Comparison of ENCODE assay signal across 8 cellular contexts in the genomic region with DNA sequence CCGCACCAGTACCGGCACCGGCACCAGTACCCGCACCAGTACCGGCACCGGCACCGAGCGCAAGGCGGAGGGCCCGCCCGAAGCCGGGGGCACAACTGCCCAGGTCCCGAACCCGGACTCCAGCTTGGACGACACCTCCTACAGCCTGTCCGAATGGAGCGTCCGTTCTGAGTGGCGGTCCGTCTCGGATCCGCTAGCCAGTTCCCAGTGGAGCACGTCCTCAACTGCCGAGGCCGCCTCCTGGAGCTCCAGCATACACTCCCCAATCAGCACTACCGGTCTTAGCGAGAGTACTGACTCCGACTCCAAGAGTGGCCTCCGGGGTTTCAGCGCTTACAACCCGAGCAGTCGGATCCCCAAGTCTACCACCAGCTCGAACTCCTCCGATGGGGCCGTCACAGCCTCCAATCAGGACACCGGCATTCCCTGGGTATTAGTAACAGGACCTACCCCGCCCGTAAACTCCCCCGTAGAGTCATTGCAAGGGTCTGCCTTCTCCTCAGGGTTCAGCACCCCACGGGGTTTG. TPM values are rescaled to one million over a fixed set of nuclear protein-coding genes. Genes with fewer than 3 reads are reported as not detected.
DNase-seq lines count a peak whose midpoint lies in the region; ATAC-seq and TF ChIP-seq lines count a peak whose summit lies in the region.

No MANE protein-coding gene starts in this region.

- POLR2A ChIA-PET in naive thymus-derived CD8-positive, alpha-beta T cell (lab: Charles Lee), result no interaction called here

- H3K9me3 Mint-ChIP-seq in activated T-helper 2 cell treated with anti-CD3 and anti-CD28 coated beads, Interferon-gamma antibody, Interleukin-2, Interleukin-4, amounts not matched to agents 10 μg/mL and 5 μg/mL and 100 μg/mL, durations not matched to agents 14 hours and 24 hours and 36 hours, result no peaks in the 10 kb centered on the region
- no peaks in the 10 kb centered on the region for H3K9me3 Mint-ChIP-seq in naive thymus-derived CD8-positive, alpha-beta T cell
- H3K9me3 Mint-ChIP-seq in type B pancreatic cell, result no peaks in the 10 kb centered on the region

- TF ChIP-seq CTCF in fibroblast of pulmonary artery (IDR thresholded peaks at IDR 0.05; ENCODE audit: low read length, missing control alignments) (no peak), type B pancreatic cell (conservative IDR thresholded peaks at IDR 0.05) (peak; percentile 3)

- H3K4me3 Mint-ChIP-seq in activated T-helper 2 cell treated with anti-CD3 and anti-CD28 coated beads, Interferon-gamma antibody, Interleukin-2, Interleukin-4, amounts not matched to agents 10 μg/mL and 5 μg/mL and 100 μg/mL, durations not matched to agents 14 hours and 24 hours and 36 hours (ENCODE audit: low read depth), result peak overlapping the region; percentile 97
- peak overlapping the region; percentile 85 to 96 (median 91) for H3K4me3 Mint-ChIP-seq in naive thymus-derived CD8-positive, alpha-beta T cell
- H3K4me3 Mint-ChIP-seq in type B pancreatic cell, result peak overlapping the region; percentile 93

- peaks cover 17% of the 10 kb centered on the region for H3K4me1 Mint-ChIP-seq in activated T-helper 2 cell treated with anti-CD3 and anti-CD28 coated beads, Interferon-gamma antibody, Interleukin-2, Interleukin-4, amounts not matched to agents 10 μg/mL and 5 μg/mL and 100 μg/mL, durations not matched to agents 14 hours and 24 hours and 36 hours (ENCODE audit: low read depth)
- H3K4me1 Mint-ChIP-seq in naive thymus-derived CD8-positive, alpha-beta T cell, result peaks cover 3 to 10% (median 7%) of the 10 kb centered on the region in 4 donors
- no peaks in the 10 kb centered on the region for H3K4me1 Mint-ChIP-seq in type B pancreatic cell (ENCODE audit: unreplicated experiment)

- peak; percentile 24 to 48 for ATAC-seq in naive thymus-derived CD8-positive, alpha-beta T cell
- no peak for ATAC-seq in GM18870 (IDR thresholded peaks at IDR 0.05; ENCODE audit: unreplicated experiment)

- intact Hi-C loops in activated T-helper 2 cell treated with anti-CD3 and anti-CD28 coated beads, Interferon-gamma antibody, Interleukin-2, Interleukin-4, amounts not matched to agents 10 μg/mL and 5 μg/mL and 100 μg/mL, durations not matched to agents 14 hours and 24 hours and 36 hours (cut with micrococcal nuclease), result loop anchor here (5.0 to 10.0 kb wide), 4 partner anchors 72 to 1220 kb away; partner anchors contain the start of gene KDM6A

- H3K36me3 Mint-ChIP-seq in activated T-helper 2 cell treated with anti-CD3 and anti-CD28 coated beads, Interferon-gamma antibody, Interleukin-2, Interleukin-4, amounts not matched to agents 10 μg/mL and 5 μg/mL and 100 μg/mL, durations not matched to agents 14 hours and 24 hours and 36 hours (ENCODE audit: low read depth), result peaks cover 19% of the 10 kb centered on the region
- H3K36me3 Mint-ChIP-seq in naive thymus-derived CD8-positive, alpha-beta T cell, result no peaks in the 10 kb centered on the region
- H3K36me3 Mint-ChIP-seq in type B pancreatic cell, result no peaks in the 10 kb centered on the region

- H3K4me3 ChIP-seq in fibroblast of pulmonary artery (replicated peaks; ENCODE audit: low read depth, low read length), result peak overlapping the region; percentile 75

- H3K27ac Mint-ChIP-seq in activated T-helper 2 cell treated with anti-CD3 and anti-CD28 coated beads, Interferon-gamma antibody, Interleukin-2, Interleukin-4, amounts not matched to agents 10 μg/mL and 5 μg/mL and 100 μg/mL, durations not matched to agents 14 hours and 24 hours and 36 hours, result peak overlapping the region; percentile 87
- peak overlapping the region; percentile 36 to 98 (median 80) for H3K27ac Mint-ChIP-seq in naive thymus-derived CD8-positive, alpha-beta T cell
- peak overlapping the region; percentile 81 for H3K27ac Mint-ChIP-seq in type B pancreatic cell

- H3K27me3 Mint-ChIP-seq in activated T-helper 2 cell treated with anti-CD3 and anti-CD28 coated beads, Interferon-gamma antibody, Interleukin-2, Interleukin-4, amounts not matched to agents 10 μg/mL and 5 μg/mL and 100 μg/mL, durations not matched to agents 14 hours and 24 hours and 36 hours (ENCODE audit: low read depth), result no peaks in the 10 kb centered on the region
- no peaks in the 10 kb centered on the region for H3K27me3 Mint-ChIP-seq in naive thymus-derived CD8-positive, alpha-beta T cell
- no peaks in the 10 kb centered on the region for H3K27me3 Mint-ChIP-seq in type B pancreatic cell

- peak; percentile 18 for DNase-seq in NCI-H1105 treated with DMSO at 0.1 percent for 48 hours (lab: John Stamatoyannopoulos, UW)
- DNase-seq in NCI-H1105 (lab: John Stamatoyannopoulos, UW), result no peak
- peak; percentile 70 for DNase-seq in M059J (ENCODE audit: low read depth)
- DNase-seq in activated T-helper 2 cell treated with anti-CD3 and anti-CD28 coated beads, Interferon-gamma antibody, Interleukin-2, Interleukin-4, amounts not matched to agents 10 μg/mL and 5 μg/mL and 100 μg/mL, durations not matched to agents 14 hours and 24 hours and 36 hours (ENCODE audit: low spot score), result peak; percentile 21
- peak; percentile 56 for DNase-seq in fibroblast of pulmonary artery (ENCODE audit: low read depth)
- peak in 7 of 10 donors; percentile 1 to 63 (median 28) for DNase-seq in naive thymus-derived CD8-positive, alpha-beta T cell
- no peak for DNase-seq in type B pancreatic cell (ENCODE audit: extremely low spot score, unreplicated experiment)

RNA-seq across cellular contexts. Expression of gene MAOA, which starts 0.9 kb away (rescaled TPM):
- total RNA-seq in M059J (2014; rRNA removed; shearing (Covaris generic)), result 9.4 and 11.4 TPM in 2 replicates
- total RNA-seq in activated T-helper 2 cell treated with anti-CD3 and anti-CD28 coated beads, Interferon-gamma antibody, Interleukin-2, Interleukin-4, amounts not matched to agents 10 μg/mL and 5 μg/mL and 100 μg/mL, durations not matched to agents 14 hours and 24 hours and 36 hours, result 202 and 207 TPM in 2 replicates
- under 1 TPM; 0.13 to 0.22 TPM for total RNA-seq in naive thymus-derived CD8-positive, alpha-beta T cell
- polyA plus RNA-seq in naive thymus-derived CD8-positive, alpha-beta T cell, result 1 to 10 TPM in 1 of 3 donors, not detected in 2; 1.2 TPM
- 17.1 and 18.9 TPM in 2 replicates for total RNA-seq in type B pancreatic cell (ENCODE audit: low replicate concordance)

Comparison
In these comparisons a context has a peak if more than half of its experiments do, and no peak if none do; other contexts are left out.
1. DNase-seq: peak in NCI-H1105 treated with DMSO at 0.1 percent for 48 hours (single experiment), M059J (single experiment), activated T-helper 2 cell treated with anti-CD3 and anti-CD28 coated beads, Interferon-gamma antibody, Interleukin-2, Interleukin-4, amounts not matched to agents 10 μg/mL and 5 μg/mL and 100 μg/mL, durations not matched to agents 14 hours and 24 hours and 36 hours (single experiment), fibroblast of pulmonary artery (single experiment) and naive thymus-derived CD8-positive, alpha-beta T cell (7 of 10); none in NCI-H1105 (single experiment) and type B pancreatic cell (single experiment).
2. RNA of gene MAOA, which starts 0.9 kb away (total RNA-seq): 202 to 207 TPM in activated T-helper 2 cell treated with anti-CD3 and anti-CD28 coated beads, Interferon-gamma antibody, Interleukin-2, Interleukin-4, amounts not matched to agents 10 μg/mL and 5 μg/mL and 100 μg/mL, durations not matched to agents 14 hours and 24 hours and 36 hours; 17.1 to 18.9 TPM in type B pancreatic cell, 9.4 to 11.4 TPM in M059J and 0.13 to 0.22 TPM in naive thymus-derived CD8-positive, alpha-beta T cell; every median in the first group is over 10 times any median in the second.
3. Peak in every context shown above with its lines, with median percentiles within 50 percentile points of each other: H3K27ac Mint-ChIP-seq and H3K4me3 Mint-ChIP-seq.